ENCODE assay signal across 23 cellular contexts in genomic region chr4:78428996-78429395, GRCh38.
"Had no signal": no experiment of that assay in that cellular context is flagged by ENCODE, and none has a peak within 500 bp of the region (broad histone marks: within the 10 kb centered on the region; RNA-seq: fewer than 3 reads in every experiment).

No MANE protein-coding gene starts in this region.

- DNase-seq: naive B cell; naive thymus-derived CD8-positive, alpha-beta T cell; nephron progenitor cell; occipital lobe; pancreas; psoas muscle; right cardiac atrium; right lobe of liver; sigmoid colon; small intestine; stimulated activated CD4-positive, alpha-beta T cell treated with anti-CD3 and anti-CD28 coated beads, Interleukin-15, amount 100 ng/mL, for 24 hours; stimulated activated CD4-positive, alpha-beta T cell treated with anti-CD3 and anti-CD28 coated beads, Interleukin-2, amount 100 ng/mL, for 24 hours; stimulated activated CD4-positive, alpha-beta T cell treated with anti-CD3 and anti-CD28 coated beads, Interleukin-2, amount 100 ng/mL, for 48 hours; stimulated activated CD4-positive, alpha-beta T cell treated with anti-CD3 and anti-CD28 coated beads, Interleukin-4, amount 100 ng/mL, for 24 hours; stimulated activated naive B cell treated with anti-CD40 and anti-IgM and Interleukin-4, amounts not matched to agents 10 μg/mL and 1 μg/mL and 100 μg/mL, for 72 hours; stimulated activated naive CD4-positive, alpha-beta T cell treated with Interleukin-2 at 50 U/mL for 16 hours; stomach; tibial artery; transverse colon had no signal

- H3K27me3 ChIP-seq: pancreas, right lobe of liver, sigmoid colon, stomach, tibial artery, transverse colon, vagina had no signal

- H3K9me3 ChIP-seq: pancreas, psoas muscle, right lobe of liver, sigmoid colon, stomach, thoracic aorta, tibial artery, transverse colon, vagina had no signal

- H3K4me3 ChIP-seq: pancreas, psoas muscle, right lobe of liver, sigmoid colon, stomach, thoracic aorta, tibial artery, transverse colon, vagina had no signal

- H3K4me1 ChIP-seq: psoas muscle, right lobe of liver, sigmoid colon, stomach, tibial artery, transverse colon, vagina had no signal

- H3K27ac ChIP-seq: pancreas, psoas muscle, right lobe of liver, sigmoid colon, stomach, thoracic aorta, tibial artery, transverse colon, vagina had no signal

- ATAC-seq: naive thymus-derived CD8-positive, alpha-beta T cell; natural killer cell treated with Interleukin-12 subunit alpha and Interleukin-12 subunit beta and Interleukin-15 and Interleukin-18, amount 100 ng/mL, for 72 hours; pancreas; psoas muscle; right cardiac atrium; right lobe of liver; stimulated activated effector memory CD8-positive, alpha-beta T cell treated with anti-CD3 and anti-CD28 coated beads, Interleukin-12 subunit alpha, Interleukin-12 subunit beta, amount 100 ng/mL, for 72 hours; stimulated activated naive B cell treated with anti-CD40 and anti-IgM and Interleukin-4, amounts not matched to agents 10 μg/mL and 1 μg/mL and 100 μg/mL, for 72 hours had no signal

- H3K36me3 ChIP-seq: pancreas, right lobe of liver, stomach, thoracic aorta, tibial artery, transverse colon, vagina had no signal
